Comparison of ENCODE assay signal across 17 cellular contexts in genomic region chr2:23513245-23513880, GRCh38.
DNase-seq lines count a peak whose midpoint lies in the region; ATAC-seq, FAIRE-seq and TF ChIP-seq lines count a peak whose summit lies in the region.
"Had no signal": no experiment of that assay in that cellular context is flagged by ENCODE, and none has a peak within 500 bp of the region (broad histone marks: within the 10 kb centered on the region; RNA-seq: fewer than 3 reads in every experiment).

No MANE protein-coding gene starts in this region.

- no peak for FAIRE-seq in RCC 7860 (lab: Jason Lieb, UNC)
- FAIRE-seq: keratinocyte had no signal

- peak overlapping the region; percentile 48 for H3K4me3 ChIP-seq in adipocyte (ENCODE audit: low read length)
- peak overlapping the region; percentile 39; the same call in 1 of the 2 replicates for H3K4me3 ChIP-seq in iPS-20b (ENCODE audit: low read length)
- H3K4me3 ChIP-seq in psoas muscle, result no peak overlapping the region
- no peak overlapping the region for H3K4me3 ChIP-seq in lower leg skin (ENCODE audit: low read depth, poor library complexity, severe bottlenecking)
- H3K4me3 ChIP-seq: heart right ventricle had no signal

- H3K9ac ChIP-seq in adipocyte (ENCODE audit: low read length) (no peak overlapping the region), iPS-20b (ENCODE audit: low read depth, low read length) (no peak overlapping the region)
- H3K9ac ChIP-seq: KMS-11 had no signal

- no peak for ATAC-seq in psoas muscle
- ATAC-seq in GM21717 (IDR thresholded peaks at IDR 0.05; ENCODE audit: unreplicated experiment), result no peak
- ATAC-seq: CD8-positive, alpha-beta T cell had no signal

- H3K27me3 ChIP-seq in adipocyte (replicated peaks; ENCODE audit: control insufficient read depth, insufficient read depth, low read length) (no peaks in the 10 kb centered on the region), iPS-20b (ENCODE audit: insufficient read depth, low read length) (no peaks in the 10 kb centered on the region), psoas muscle (ENCODE audit: insufficient read depth in 3 of 3, low read length in 2 of 3) (no peaks in the 10 kb centered on the region)

- H3K27ac ChIP-seq in iPS-20b (ENCODE audit: low read length) (no peak overlapping the region), psoas muscle (peak overlapping the region; percentile 65)
- H3K27ac ChIP-seq: heart right ventricle, KMS-11 had no signal

- TF ChIP-seq CTCF in psoas muscle (IDR thresholded peaks at IDR 0.05), result no peak
- no peak for TF ChIP-seq CTCF in lower leg skin (IDR thresholded peaks at IDR 0.05)

- H3K4me1 ChIP-seq in adipocyte (ENCODE audit: control insufficient read depth, insufficient read depth, low read length) (peaks cover 7% of the 10 kb centered on the region), iPS-20b (ENCODE audit: insufficient read depth, low read length) (no peaks in the 10 kb centered on the region), psoas muscle (peaks cover 47% of the 10 kb centered on the region)

- H3K36me3 ChIP-seq in adipocyte (ENCODE audit: control insufficient read depth, insufficient read depth, low read length, severe bottlenecking) (no peaks in the 10 kb centered on the region), iPS-20b (ENCODE audit: insufficient read depth, low read depth, low read length) (no peaks in the 10 kb centered on the region), psoas muscle (ENCODE audit: insufficient read depth in 1 of 2, low read depth in 1 of 2) (peaks cover 0 to 4% of the 10 kb centered on the region in 2 donors)
- H3K36me3 ChIP-seq: heart right ventricle had no signal

- H3K9me3 ChIP-seq in adipocyte (ENCODE audit: control insufficient read depth, low read length) (no peaks in the 10 kb centered on the region), iPS-20b (ENCODE audit: insufficient read depth, low read depth, low read length) (no peaks in the 10 kb centered on the region), psoas muscle (no peaks in the 10 kb centered on the region)
- H3K9me3 ChIP-seq: heart right ventricle had no signal

- DNase-seq in H4 (ENCODE audit: low spot score) (peak; percentile 13), adipocyte (ENCODE audit: low read depth) (no peak), psoas muscle (peak in 1 of 2 donors; percentile 19), RCC 7860 (ENCODE audit: low spot score) (no peak), lower leg skin (ENCODE audit: low spot score in 2 of 2) (no peak), OCI-M1 (lab: John Stamatoyannopoulos, UW) (no peak)
- DNase-seq: activated CD4-positive, CD25-positive, alpha-beta regulatory T cell treated with anti-CD3 and anti-CD28 coated beads, Interleukin-2, amount 50 U/mL, for 72 hours; activated gamma-delta T cell treated with Interleukin-2 at 50 U/mL for 16 hours; CD8-positive, alpha-beta T cell; heart right ventricle; NCI-H1105; NCI-H2171 treated with DMSO at 0.1 percent for 48 hours; SIG-M5 had no signal

- intact Hi-C loops in psoas muscle (cut with DNase I) (loop anchor here (5.0 to 10.0 kb wide), 2 partner anchors 81 to 241 kb away; no protein-coding TSS in a partner anchor), lower leg skin (cut with DNase I; ENCODE audit: low total_unique reads) (no loop called here)

- no peak for TF ChIP-seq POLR2A in lower leg skin (IDR thresholded peaks at IDR 0.05)

- WGBS in psoas muscle, 3 donors, result 79 to 88% (median 84%) methylated on average over 15 of the region's 15 CpGs
- WGBS in lower leg skin, 2 donors, result 61 to 67% methylated on average over 15 of the region's 15 CpGs

Comparison
In these comparisons a context has a peak if more than half of its experiments do, and no peak if none do; other contexts are left out.
1. H3K4me3 ChIP-seq: peak in adipocyte (single experiment) and iPS-20b (single experiment); none in psoas muscle (single experiment) and lower leg skin (single experiment).